Comparison of ENCODE assay signal across 22 cellular contexts in genomic region chr16:67770371-67770991, GRCh38. TPM values are rescaled to one million over a fixed set of nuclear protein-coding genes. Genes with fewer than 3 reads are reported as not detected.
DNase-seq lines count a peak whose midpoint lies in the region; ATAC-seq and TF ChIP-seq lines count a peak whose summit lies in the region.
"Had no signal": no experiment of that assay in that cellular context is flagged by ENCODE, and none has a peak within 500 bp of the region (broad histone marks: within the 10 kb centered on the region; RNA-seq: fewer than 3 reads in every experiment).

No MANE protein-coding gene starts in this region.

- 40% methylated on average over 1 of the region's 6 CpGs; no CpG with 5 or more reads in 1 of the 2 experiments for WGBS in IMR-90 (ENCODE audit: extremely low coverage in 2 of 2, insufficient read length in 1 of 2), 2 experiments
- 80 to 98% methylated on average over 5 to 6 of the region's 6 CpGs for WGBS in esophagus squamous epithelium, 2 donors

- ATAC-seq in IMR-90 (ENCODE audit: low read depth): 0 out of 2 replicates have a peak, but pooled peaks have one; percentile 15
- ATAC-seq: activated naive CD4-positive, alpha-beta T cell treated with anti-CD3 and anti-CD28 coated beads, Interleukin-2, amount 50 U/mL, for 72 hours; activated T-helper 17 cell treated with anti-CD3 and anti-CD28 coated beads, Interleukin-2, amount 50 U/mL, for 72 hours; foreskin keratinocyte had no signal

- in situ Hi-C loops in IMR-90 (cut with MboI; ENCODE audit: low sequenced_read_pairs): no loop called here

- no peak overlapping the region for H4K8ac ChIP-seq in IMR-90 (ENCODE audit: low read depth in 2 of 2, low read length in 2 of 2)

- H3K14ac ChIP-seq in IMR-90 (replicated peaks; ENCODE audit: low read depth, low read length): no peak overlapping the region

- H2BK15ac ChIP-seq in IMR-90 (ENCODE audit: low read depth, low read length): no peak overlapping the region

- H3K27ac Mint-ChIP-seq in brain: peak overlapping the region in 4 of 5 experiments; percentile 14 to 61 (median 30)
- H3K27ac Mint-ChIP-seq in mesothelial cell of epicardium: peak overlapping the region; percentile 35
- H3K27ac Mint-ChIP-seq: activated T-helper 17 cell treated with anti-CD3 and anti-CD28 coated beads, Interleukin-2, amount 50 U/mL, for 72 hours; T-helper 2 cell treated with Interferon-gamma antibody and Interleukin-4, amounts not matched to agents 5 μg/mL and 100 μg/mL, for 36 hours had no signal

- dilution Hi-C loops in IMR-90 (cut with HindIII; ENCODE audit: low sequenced_read_pairs, unreplicated experiment): no loop called here

- H3K27me3 ChIP-seq in IMR-90 (ENCODE audit: control insufficient read depth, insufficient read depth, low read length) (no peaks in the 10 kb centered on the region), esophagus squamous epithelium (no peaks in the 10 kb centered on the region)
- H3K27me3 ChIP-seq: foreskin keratinocyte, ovary, testis had no signal

- peaks cover 51% of the 10 kb centered on the region for H3K36me3 Mint-ChIP-seq in brain
- H3K36me3 Mint-ChIP-seq in mesothelial cell of epicardium: peaks cover 26% of the 10 kb centered on the region

- no peak overlapping the region for H4K91ac ChIP-seq in IMR-90 (ENCODE audit: insufficient read depth, low read depth, low read length)

- no peak for TF ChIP-seq POLR2A in IMR-90 (IDR thresholded peaks at IDR 0.05; ENCODE audit: low read depth, low read length)
- no peak for TF ChIP-seq POLR2A in erythroblast (IDR thresholded peaks at IDR 0.05; ENCODE audit: low read length)
- TF ChIP-seq POLR2A in esophagus squamous epithelium (IDR thresholded peaks at IDR 0.05): no peak

- no peak overlapping the region for H3K23ac ChIP-seq in IMR-90 (ENCODE audit: low read depth, low read length)

- H3K9me3 ChIP-seq in IMR-90 (ENCODE audit: control insufficient read depth, insufficient read depth, low read length) (no peaks in the 10 kb centered on the region), esophagus squamous epithelium (no peaks in the 10 kb centered on the region)
- H3K9me3 ChIP-seq: ovary, SK-N-SH, testis had no signal

- no peak overlapping the region for H3K9ac ChIP-seq in IMR-90 (ENCODE audit: low read depth, low read length)
- H3K9ac ChIP-seq: SK-N-SH had no signal

- no peaks in the 10 kb centered on the region for H3K27me3 Mint-ChIP-seq in brain
- no peaks in the 10 kb centered on the region for H3K27me3 Mint-ChIP-seq in mesothelial cell of epicardium (ENCODE audit: low read depth)
- H3K27me3 Mint-ChIP-seq: activated T-helper 17 cell treated with anti-CD3 and anti-CD28 coated beads, Interleukin-2, amount 50 U/mL, for 72 hours; naive B cell had no signal

- peaks cover 13% of the 10 kb centered on the region; the same call in 1 of the 2 replicates for H3K9me1 ChIP-seq in IMR-90 (ENCODE audit: insufficient read depth, low read length)

- CTCF ChIA-PET in IMR-90 (lab: Yijun Ruan, JAX): interaction anchor here (0.6 to 0.7 kb wide), 2 partner anchors 19 to 50 kb away, joined by 3 read pairs; no protein-coding TSS in a partner anchor

- no peak overlapping the region for H3K4ac ChIP-seq in IMR-90 (ENCODE audit: low read depth, low read length)

- POLR2A ChIA-PET in IMR-90 (lab: Charles Lee; ENCODE audit: unreplicated experiment): no interaction called here

- H3K36me3 ChIP-seq in IMR-90 (ENCODE audit: control insufficient read depth, insufficient read depth, low read length) (peaks cover 5% of the 10 kb centered on the region), esophagus squamous epithelium (peaks cover 0 to 48% (median 3%) of the 10 kb centered on the region in 3 donors)
- H3K36me3 ChIP-seq: ovary had no signal

- intact Hi-C loops in IMR-90 (cut with micrococcal nuclease) (no loop called here), posterior vena cava (cut with DNase I) (no loop called here), esophagus squamous epithelium (cut with DNase I) (no loop called here)

- H3K9me3 Mint-ChIP-seq in brain: peaks cover 0 to 2% (median 0%) of the 10 kb centered on the region in 5 experiments
- H3K9me3 Mint-ChIP-seq in mesothelial cell of epicardium: no peaks in the 10 kb centered on the region
- H3K9me3 Mint-ChIP-seq: activated naive CD4-positive, alpha-beta T cell treated with anti-CD3 and anti-CD28 coated beads, Interleukin-2, amount 50 U/mL, for 72 hours; activated T-helper 17 cell treated with anti-CD3 and anti-CD28 coated beads, Interleukin-2, amount 50 U/mL, for 72 hours; naive B cell; T-helper 2 cell treated with Interferon-gamma antibody and Interleukin-4, amounts not matched to agents 5 μg/mL and 100 μg/mL, for 36 hours had no signal

- peaks cover 9 to 61% of the 10 kb centered on the region in 2 experiments for H3K79me1 ChIP-seq in IMR-90 (ENCODE audit: low read depth in 1 of 2, low read length in 2 of 2)

- no peak overlapping the region for H2AK5ac ChIP-seq in IMR-90 (ENCODE audit: low read depth, low read length)

- H2AK9ac ChIP-seq in IMR-90 (replicated peaks; ENCODE audit: low read depth, low read length, poor library complexity): no peak overlapping the region

- H3K4me3 ChIP-seq in IMR-90 (ENCODE audit: insufficient read depth, low read depth, low read length) (no peak overlapping the region), fibroblast of villous mesenchyme (ENCODE audit: low read depth, low read length) (no peak overlapping the region), esophagus squamous epithelium (no peak overlapping the region)
- H3K4me3 ChIP-seq: ovary, testis had no signal

- H3K27ac ChIP-seq in IMR-90 (ENCODE audit: insufficient read depth, low read length): no peak overlapping the region
- H3K27ac ChIP-seq in esophagus squamous epithelium: no peak overlapping the region
- H3K27ac ChIP-seq: foreskin keratinocyte, ovary, testis had no signal

- no peak overlapping the region for H3K18ac ChIP-seq in IMR-90 (ENCODE audit: low read depth, low read length)

- H3K4me1 Mint-ChIP-seq in brain (peaks cover 23% of the 10 kb centered on the region), mesothelial cell of epicardium (peaks cover 8% of the 10 kb centered on the region)

- H3K4me1 ChIP-seq in IMR-90 (ENCODE audit: control insufficient read depth, insufficient read depth, low read length) (peaks cover 6% of the 10 kb centered on the region; the same call in 1 of the 2 replicates), esophagus squamous epithelium (peaks cover 5 to 39% (median 23%) of the 10 kb centered on the region in 3 donors)

- peak; percentile 67 for DNase-seq in IMR-90
- DNase-seq in fibroblast of villous mesenchyme (ENCODE audit: low read depth): peak; percentile 69
- DNase-seq in mesothelial cell of epicardium (ENCODE audit: low spot score in 2 of 2, unreplicated experiment in 2 of 2): no peak
- DNase-seq in stimulated activated naive CD4-positive, alpha-beta T cell treated with Interleukin-2 at 50 U/mL for 16 hours (lab: John Stamatoyannopoulos, UW): no peak
- DNase-seq in erythroblast (lab: John Stamatoyannopoulos, UW): no peak
- no peak for DNase-seq in posterior vena cava (ENCODE audit: low spot score)
- DNase-seq in esophagus squamous epithelium (lab: John Stamatoyannopoulos, UW): no peak
- DNase-seq: effector memory CD4-positive, alpha-beta T cell; foreskin keratinocyte; GF-D8; H9; naive B cell; NCI-H1436 treated with DMSO at 0.1 percent for 48 hours; NCI-H524; ovary; RPMI8226; SK-N-SH; testis had no signal

- H4K5ac ChIP-seq in IMR-90 (ENCODE audit: low read depth, low read length): no peak overlapping the region

- H3K4me3 Mint-ChIP-seq in brain (no peak overlapping the region), mesothelial cell of epicardium (no peak overlapping the region)
- H3K4me3 Mint-ChIP-seq: activated T-helper 17 cell treated with anti-CD3 and anti-CD28 coated beads, Interleukin-2, amount 50 U/mL, for 72 hours; H9; T-helper 2 cell treated with Interferon-gamma antibody and Interleukin-4, amounts not matched to agents 5 μg/mL and 100 μg/mL, for 36 hours had no signal

- H2AFZ ChIP-seq in IMR-90 (replicated peaks; ENCODE audit: low read length, poor library complexity): no peak overlapping the region

- H2BK20ac ChIP-seq in IMR-90 (ENCODE audit: low read depth, low read length): no peak overlapping the region

- H3K4me2 ChIP-seq in IMR-90 (ENCODE audit: low read depth, low read length): no peak overlapping the region
- H3K4me2 ChIP-seq: SK-N-SH had no signal

- no peak for TF ChIP-seq CTCF in IMR-90 (conservative IDR thresholded peaks at IDR 0.05; ENCODE audit: low read depth, low read length)
- no peak for TF ChIP-seq CTCF in brain (conservative IDR thresholded peaks at IDR 0.05)
- no peak for TF ChIP-seq CTCF in fibroblast of villous mesenchyme (IDR thresholded peaks at IDR 0.05; ENCODE audit: insufficient read depth, low read depth, low read length)
- no peak for TF ChIP-seq CTCF in mesothelial cell of epicardium (IDR thresholded peaks at IDR 0.05; ENCODE audit: unreplicated experiment)
- no peak for TF ChIP-seq CTCF in esophagus squamous epithelium (IDR thresholded peaks at IDR 0.05)

- BruUV-seq in IMR-90 (replicated peaks; lab: Mats Ljungman, UMichigan): no TSS peak

- peaks cover 16% of the 10 kb centered on the region for H4K20me1 ChIP-seq in IMR-90 (ENCODE audit: insufficient read depth, low read length)

- no peak overlapping the region for H2BK120ac ChIP-seq in IMR-90 (ENCODE audit: low read depth, low read length)

- H3K56ac ChIP-seq in IMR-90 (ENCODE audit: extremely low read depth, insufficient read depth, low read length): no peak overlapping the region

- TF ChIP-seq RAD21 in IMR-90 (IDR thresholded peaks at IDR 0.05; ENCODE audit: low read length): no peak

- H2BK5ac ChIP-seq in IMR-90 (ENCODE audit: low read depth, low read length, poor library complexity, severe bottlenecking): no peak overlapping the region

RNA-seq across cellular contexts. Expression of gene RANBP10, which starts 35.9 kb away (rescaled TPM):
- total RNA-seq in IMR-90 (2012; rRNA removed): 2.2 and 2.7 TPM in 2 replicates
- polyA plus RNA-seq in IMR-90 (2012; rRNA removed): 12.1 and 13.0 TPM in 2 replicates
- 5.8 and 7.9 TPM in 2 replicates for polyA plus RNA-seq in IMR-90 (2012; cell fraction: cytosol; rRNA removed)
- polyA plus RNA-seq in IMR-90 (2012; cell fraction: nucleus; rRNA removed; ENCODE audit: low replicate concordance): 37.6 and 40.5 TPM in 2 replicates
- 12.6 TPM for polyA plus RNA-seq in brain (ENCODE audit: insufficient read depth, low read depth, low replicate concordance)
- 6.1 and 8.6 TPM in 2 replicates for total RNA-seq in fibroblast of villous mesenchyme
- total RNA-seq in mesothelial cell of epicardium: 24.0 to 26.8 TPM (median 24.5 TPM) in 3 replicates
- total RNA-seq in posterior vena cava: 10 to 100 TPM; 11.8 to 13.8 TPM
- 10 to 100 TPM in 2 of 4 donors, 1 to 10 TPM in 2; 6.4 to 12.9 (median 10.8) TPM for total RNA-seq in esophagus squamous epithelium

RNA-seq across cellular contexts. Expression of gene TSNAXIP1, which starts 36.2 kb away (rescaled TPM):
- total RNA-seq in IMR-90 (2012; rRNA removed): 0.56 and 0.72 TPM in 2 replicates
- polyA plus RNA-seq in IMR-90 (2012; rRNA removed): 1.4 and 1.6 TPM in 2 replicates
- polyA plus RNA-seq in IMR-90 (2012; cell fraction: cytosol; rRNA removed): 0.24 and 0.47 TPM in 2 replicates
- polyA plus RNA-seq in IMR-90 (2012; cell fraction: nucleus; rRNA removed; ENCODE audit: low replicate concordance): 16.6 and 18.9 TPM in 2 replicates
- 1.8 TPM for polyA plus RNA-seq in brain (ENCODE audit: insufficient read depth, low read depth, low replicate concordance)
- 0.32 and 1.3 TPM in 2 replicates for total RNA-seq in fibroblast of villous mesenchyme
- 4.4 to 4.8 TPM (median 4.4 TPM) in 3 replicates for total RNA-seq in mesothelial cell of epicardium
- under 1 TPM; 0.37 to 0.52 TPM for total RNA-seq in posterior vena cava
- under 1 TPM; 0.15 to 0.97 (median 0.72) TPM for total RNA-seq in esophagus squamous epithelium

RNA-seq across cellular contexts. Expression of gene GFOD2, which starts 51.4 kb away (rescaled TPM):
- 15.8 and 18.1 TPM in 2 replicates for total RNA-seq in IMR-90 (2012; rRNA removed)
- 12.3 and 13.3 TPM in 2 replicates for polyA plus RNA-seq in IMR-90 (2012; rRNA removed)
- polyA plus RNA-seq in IMR-90 (2012; cell fraction: cytosol; rRNA removed): 14.6 and 15.6 TPM in 2 replicates
- polyA plus RNA-seq in IMR-90 (2012; cell fraction: nucleus; rRNA removed; ENCODE audit: low replicate concordance): 15.7 and 18.9 TPM in 2 replicates
- 38.7 TPM for polyA plus RNA-seq in brain (ENCODE audit: insufficient read depth, low read depth, low replicate concordance)
- total RNA-seq in fibroblast of villous mesenchyme: 13.5 and 15.5 TPM in 2 replicates
- 22.8 to 27.0 TPM (median 26.1 TPM) in 3 replicates for total RNA-seq in mesothelial cell of epicardium
- 10 to 100 TPM; 14.2 to 14.5 TPM for total RNA-seq in posterior vena cava
- 10 to 100 TPM; 26.1 to 63.3 (median 37.3) TPM for total RNA-seq in esophagus squamous epithelium

Comparison
In these comparisons a context has a peak if more than half of its experiments do, and no peak if none do; other contexts are left out.
1. DNase-seq: peak in IMR-90 (single experiment) and fibroblast of villous mesenchyme (single experiment); none in mesothelial cell of epicardium (0 of 2), stimulated activated naive CD4-positive, alpha-beta T cell treated with Interleukin-2 at 50 U/mL for 16 hours (single experiment), erythroblast (0 of 2), posterior vena cava (single experiment) and esophagus squamous epithelium (single experiment).